Comparison of ENCODE assay signal across 8 cellular contexts in genomic region chr17:30235386-30236296, GRCh38. TPM values are rescaled to one million over a fixed set of nuclear protein-coding genes. Genes with fewer than 3 reads are reported as not detected.
DNase-seq lines count a peak whose midpoint lies in the region; ATAC-seq and TF ChIP-seq lines count a peak whose summit lies in the region.

TSS of gene SLC6A4 (minus strand) at chr17:30235697. CDS start at chr17:30221958, 13,739 bp downstream.

- H3K4me3 ChIP-seq in BLaER1, result 0 out of 2 replicates have a peak within 1 kb of the TSS, but pooled peaks have one; percentile 11
- peak within 1 kb of the TSS; percentile 30 for H3K4me3 ChIP-seq in lung
- H3K4me3 ChIP-seq in vagina, result peak within 1 kb of the TSS; percentile 35 to 45

- no peak within 1 kb of the TSS for H3K27ac ChIP-seq in BLaER1
- H3K27ac ChIP-seq in lung (ENCODE audit: low read depth in 1 of 2, low read length in 1 of 2), result peak within 1 kb of the TSS in 1 of 2 donors; percentile 86
- H3K27ac ChIP-seq in vagina, result no peak within 1 kb of the TSS

- intact Hi-C loops in vagina (cut with DNase I), result no loop called here

- ATAC-seq in HG02642 (IDR thresholded peaks at IDR 0.05; ENCODE audit: poor library complexity, unreplicated experiment), result peak; percentile 9
- no peak for ATAC-seq in central memory CD8-positive, alpha-beta T cell (replicated peaks; ENCODE audit: extremely low read depth, poor library complexity, severe bottlenecking)
- ATAC-seq in lung (ENCODE audit: insufficient read depth, low FRiP score), result peak; percentile 32
- no peak for ATAC-seq in GM21423 (IDR thresholded peaks at IDR 0.05; ENCODE audit: unreplicated experiment)
- ATAC-seq in HG02610 (IDR thresholded peaks at IDR 0.05; ENCODE audit: unreplicated experiment), result no peak

- peaks cover 6% of the 10 kb centered on the region for H3K4me1 Mint-ChIP-seq in central memory CD8-positive, alpha-beta T cell

- in situ Hi-C loops in G401 (cut with HindIII; ENCODE audit: low sequenced_read_pairs), result no loop called here

- no peak for TF ChIP-seq POLR2A in vagina (IDR thresholded peaks at IDR 0.05)

- H3K9me3 ChIP-seq in BLaER1 (peaks cover 10% of the 10 kb centered on the region; the same call in 1 of the 2 replicates), lung (ENCODE audit: control insufficient read depth in 2 of 2, insufficient read depth in 1 of 2, low read length in 1 of 2) (peaks cover 0 to 7% of the 10 kb centered on the region in 2 donors), vagina (no peaks in the 10 kb centered on the region)

- H3K4me1 ChIP-seq in BLaER1 (peaks cover 12% of the 10 kb centered on the region), lung (ENCODE audit: control insufficient read depth in 2 of 2, insufficient read depth in 2 of 2, low read length in 2 of 2) (peaks cover 4 to 18% of the 10 kb centered on the region in 2 donors), vagina (peaks cover 30% of the 10 kb centered on the region)

- H3K36me3 ChIP-seq in BLaER1, result no peaks in the 10 kb centered on the region
- H3K36me3 ChIP-seq in lung (ENCODE audit: control insufficient read depth in 2 of 2, insufficient read depth in 2 of 2, low read length in 2 of 2), result no peaks in the 10 kb centered on the region
- H3K36me3 ChIP-seq in vagina, result no peaks in the 10 kb centered on the region

- H3K9ac ChIP-seq in BLaER1, result no peak within 1 kb of the TSS

- H3K4me2 ChIP-seq in BLaER1, result no peak within 1 kb of the TSS

- H3K27me3 Mint-ChIP-seq in central memory CD8-positive, alpha-beta T cell, result peaks cover 81% of the 10 kb centered on the region

- no peaks in the 10 kb centered on the region for H3K36me3 Mint-ChIP-seq in central memory CD8-positive, alpha-beta T cell (ENCODE audit: insufficient read depth)

- peak within 1 kb of the TSS; percentile 70 for H3K4me3 Mint-ChIP-seq in central memory CD8-positive, alpha-beta T cell

- no peak for TF ChIP-seq CTCF in lung (IDR thresholded peaks at IDR 0.05; ENCODE audit: control extremely low read depth, extremely low read depth)
- TF ChIP-seq CTCF in vagina (IDR thresholded peaks at IDR 0.05), result no peak

- H3K27ac Mint-ChIP-seq in central memory CD8-positive, alpha-beta T cell (ENCODE audit: low read depth), result no peak within 1 kb of the TSS

- peaks cover 21% of the 10 kb centered on the region; the same call in 1 of the 2 replicates for H4K20me1 ChIP-seq in BLaER1

- H3K27me3 ChIP-seq in BLaER1 (peaks cover 63% of the 10 kb centered on the region), lung (ENCODE audit: control insufficient read depth, insufficient read depth) (no peaks in the 10 kb centered on the region), vagina (no peaks in the 10 kb centered on the region)

- WGBS in lung, 2 donors, result 3 to 4% methylated on average over 80 to 82 of the region's 82 CpGs

- DNase-seq in central memory CD8-positive, alpha-beta T cell (ENCODE audit: low spot score in 2 of 2), result no peak
- DNase-seq in lung (ENCODE audit: low spot score) (no peak), vagina (ENCODE audit: extremely low spot score in 2 of 2) (no peak), G401 (ENCODE audit: low spot score) (no peak)

- no peaks in the 10 kb centered on the region for H3K9me3 Mint-ChIP-seq in central memory CD8-positive, alpha-beta T cell

RNA-seq across cellular contexts. Expression of gene SLC6A4, which starts in this region (rescaled TPM):
- total RNA-seq in lung, result 10 to 100 TPM in 1 of 2 donors, 1 to 10 TPM in 1; 3.5 to 12.7 TPM
- 1 to 10 TPM; 8.8 to 8.9 TPM for polyA plus RNA-seq in lung
- 0.98 TPM for total RNA-seq in vagina
- not detected in 2 replicates for total RNA-seq in G401 (2014; rRNA removed; shearing (Covaris generic))

Comparison
In these comparisons a context has a peak if more than half of its experiments do, and no peak if none do; other contexts are left out.
1. ATAC-seq: peak in HG02642 (single experiment) and lung (single experiment); none in central memory CD8-positive, alpha-beta T cell (single experiment), GM21423 (single experiment) and HG02610 (single experiment).
2. Peak in every context shown above with its lines, with median percentiles within 50 percentile points of each other: H3K4me3 ChIP-seq.